In genomic region chr18:78688249-78688648, GRCh38 we compare ENCODE assay signal across 31 cellular contexts.
"Had no signal": no experiment of that assay in that cellular context is flagged by ENCODE, and none has a peak within 500 bp of the region (broad histone marks: within the 10 kb centered on the region; RNA-seq: fewer than 3 reads in every experiment).

No MANE protein-coding gene starts in this region.

- H3K9me3 Mint-ChIP-seq: immature natural killer cell; mesothelial cell of epicardium; natural killer cell treated with Interleukin-12 subunit alpha and Interleukin-12 subunit beta and Interleukin-15 and Interleukin-18, amount 100 ng/mL, for 72 hours; stimulated activated memory B cell treated with anti-CD40 and anti-IgM and Interleukin-4, amounts not matched to agents 10 μg/mL and 1 μg/mL and 100 μg/mL, for 72 hours; stimulated activated naive CD8-positive, alpha-beta T cell treated with anti-CD3 and anti-CD28 coated beads, Interleukin-15, amount 100 ng/mL, for 72 hours; type B pancreatic cell had no signal

- FAIRE-seq: islet of Langerhans, kidney had no signal

- H3K27ac ChIP-seq: heart left ventricle, left lung, lower lobe of right lung, parathyroid adenoma, sigmoid colon, tibial nerve, uterus had no signal

- H3K79me2 ChIP-seq: parathyroid adenoma had no signal

- H2AFZ ChIP-seq: parathyroid adenoma had no signal

- H3K9ac ChIP-seq: parathyroid adenoma had no signal

- DNase-seq: hypothalamus; immature natural killer cell; kidney; left colon; left lung; lower lobe of right lung; mammary epithelial cell; mesenchymal stem cell; naive B cell; nucleus accumbens; retina; right cardiac atrium; sigmoid colon; stimulated activated CD4-positive, alpha-beta T cell treated with anti-CD3 and anti-CD28 coated beads, Interleukin-1b, Interleukin-23, amount 100 ng/mL, for 48 hours; stimulated activated CD4-positive, alpha-beta T cell treated with anti-CD3 and anti-CD28 coated beads, Interleukin-2, amount 100 ng/mL, for 48 hours; stimulated activated CD4-positive, alpha-beta T cell treated with anti-CD3 and anti-CD28 coated beads, Interleukin-4, amount 100 ng/mL, for 4 hours; stimulated activated CD8-positive, alpha-beta memory T cell treated with anti-CD3 and anti-CD28 coated beads, Interleukin-4, amount 100 ng/mL, for 48 hours; stimulated activated naive CD4-positive, alpha-beta T cell treated with Interleukin-2 at 50 U/mL for 16 hours; stimulated activated naive CD8-positive, alpha-beta T cell treated with anti-CD3 and anti-CD28 coated beads, Interleukin-15, amount 100 ng/mL, for 72 hours; substantia nigra; uterus had no signal

- H3K36me3 Mint-ChIP-seq: immature natural killer cell; mesothelial cell of epicardium; naive B cell; natural killer cell treated with Interleukin-12 subunit alpha and Interleukin-12 subunit beta and Interleukin-15 and Interleukin-18, amount 100 ng/mL, for 72 hours; stimulated activated memory B cell treated with anti-CD40 and anti-IgM and Interleukin-4, amounts not matched to agents 10 μg/mL and 1 μg/mL and 100 μg/mL, for 72 hours; type B pancreatic cell had no signal

- H3K4me2 ChIP-seq: smooth muscle cell had no signal

- H3K4me3 Mint-ChIP-seq: immature natural killer cell; mesothelial cell of epicardium; naive B cell; natural killer cell treated with Interleukin-12 subunit alpha and Interleukin-12 subunit beta and Interleukin-15 and Interleukin-18, amount 100 ng/mL, for 72 hours; stimulated activated memory B cell treated with anti-CD40 and anti-IgM and Interleukin-4, amounts not matched to agents 10 μg/mL and 1 μg/mL and 100 μg/mL, for 72 hours; stimulated activated naive CD8-positive, alpha-beta T cell treated with anti-CD3 and anti-CD28 coated beads, Interleukin-15, amount 100 ng/mL, for 72 hours; type B pancreatic cell had no signal

- H3K4me3 ChIP-seq: heart left ventricle, left lung, lower lobe of right lung, sigmoid colon, smooth muscle cell, tibial nerve, uterus had no signal

- H3K36me3 ChIP-seq: heart left ventricle, left lung, lower lobe of right lung, sigmoid colon, tibial nerve, uterus had no signal

- H3K27me3 Mint-ChIP-seq: stimulated activated memory B cell treated with anti-CD40 and anti-IgM and Interleukin-4, amounts not matched to agents 10 μg/mL and 1 μg/mL and 100 μg/mL, for 72 hours had no signal

- H3K27me3 ChIP-seq: tibial nerve, uterus had no signal

- H3K4me1 Mint-ChIP-seq: immature natural killer cell; mesothelial cell of epicardium; naive B cell; stimulated activated memory B cell treated with anti-CD40 and anti-IgM and Interleukin-4, amounts not matched to agents 10 μg/mL and 1 μg/mL and 100 μg/mL, for 72 hours had no signal

- H3K9me3 ChIP-seq: heart left ventricle, left lung, lower lobe of right lung, sigmoid colon, tibial nerve, uterus had no signal

- ATAC-seq: heart left ventricle; left colon; left lung; right cardiac atrium; stimulated activated memory B cell treated with anti-CD40 and anti-IgM and Interleukin-4, amounts not matched to agents 10 μg/mL and 1 μg/mL and 100 μg/mL, for 72 hours had no signal

- H3K27ac Mint-ChIP-seq: immature natural killer cell; mesothelial cell of epicardium; naive B cell; natural killer cell treated with Interleukin-12 subunit alpha and Interleukin-12 subunit beta and Interleukin-15 and Interleukin-18, amount 100 ng/mL, for 72 hours; progenitor cell of endocrine pancreas; stimulated activated memory B cell treated with anti-CD40 and anti-IgM and Interleukin-4, amounts not matched to agents 10 μg/mL and 1 μg/mL and 100 μg/mL, for 72 hours; stimulated activated naive CD8-positive, alpha-beta T cell treated with anti-CD3 and anti-CD28 coated beads, Interleukin-15, amount 100 ng/mL, for 72 hours; type B pancreatic cell had no signal

- H3K4me1 ChIP-seq: heart left ventricle, left lung, lower lobe of right lung, parathyroid adenoma, sigmoid colon, tibial nerve, uterus had no signal
